In the genomic region with DNA sequence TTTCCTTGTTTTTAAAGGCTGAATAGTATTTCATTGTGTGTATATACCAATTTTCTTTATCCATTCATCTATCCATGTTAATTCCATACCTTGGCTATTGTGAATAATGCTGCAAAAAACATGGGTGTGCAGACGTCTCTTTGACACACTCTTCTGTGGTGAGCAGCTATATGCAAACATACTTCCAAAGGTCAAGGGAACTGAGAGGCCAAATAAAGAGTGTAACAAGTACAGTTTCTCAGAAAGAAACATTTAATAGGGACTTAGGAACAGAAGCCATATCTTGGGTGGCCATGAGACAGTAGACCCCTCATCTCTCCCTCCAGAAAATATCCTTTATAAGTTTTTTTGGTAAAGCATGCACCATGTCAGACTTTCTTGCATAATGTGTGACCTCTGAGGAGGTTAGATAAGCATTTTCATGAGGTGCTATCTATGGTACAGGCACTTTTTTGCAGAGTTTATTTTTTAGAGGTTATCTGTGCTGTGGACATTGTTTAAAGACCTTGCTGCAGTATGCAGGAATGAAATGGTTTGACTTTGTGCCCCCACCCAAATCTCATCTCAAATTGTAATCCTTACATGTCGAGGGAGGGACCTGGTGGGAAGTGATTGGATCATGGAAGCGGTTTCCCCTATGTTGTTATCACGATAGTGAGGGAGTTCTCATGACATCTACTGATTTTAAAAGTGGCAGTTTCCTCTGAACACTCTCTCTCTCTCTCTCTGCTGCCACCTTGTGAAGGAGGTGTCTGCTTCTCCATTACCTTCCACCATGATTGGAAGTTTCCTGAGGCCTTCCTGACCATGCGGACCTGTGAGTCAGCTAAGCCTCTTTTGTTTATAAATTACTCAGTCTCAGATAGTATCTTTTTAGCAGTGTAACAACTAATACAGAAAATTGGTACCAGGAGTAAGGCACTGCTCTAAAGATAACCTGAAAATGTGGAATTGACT, we compare ENCODE assay signal across 17 cellular contexts.
DNase-seq lines count a peak whose midpoint lies in the region; ATAC-seq and TF ChIP-seq lines count a peak whose summit lies in the region.
"Had no signal": no experiment of that assay in that cellular context is flagged by ENCODE, and none has a peak within 500 bp of the region (broad histone marks: within the 10 kb centered on the region; RNA-seq: fewer than 3 reads in every experiment).

No MANE protein-coding gene starts in this region.

- H3K9me3 Mint-ChIP-seq in Calu3 (ENCODE audit: low read depth, unreplicated experiment) (peaks cover 6% of the 10 kb centered on the region), T-cell (peaks cover 10 to 24% (median 13%) of the 10 kb centered on the region in 3 donors)

- POLR2A ChIA-PET in T-cell (lab: Charles Lee): no interaction called here

- H3K27ac Mint-ChIP-seq in Calu3 (ENCODE audit: unreplicated experiment): no peak overlapping the region
- H3K27ac Mint-ChIP-seq in T-helper 17 cell: no peak overlapping the region
- no peak overlapping the region for H3K27ac Mint-ChIP-seq in T-cell
- H3K27ac Mint-ChIP-seq: activated T-helper 2 cell treated with anti-CD3 and anti-CD28 coated beads, Interferon-gamma antibody, Interleukin-2, Interleukin-4, amounts not matched to agents 10 μg/mL and 5 μg/mL and 100 μg/mL, durations not matched to agents 14 hours and 24 hours and 36 hours; CD14-positive monocyte; effector memory CD8-positive, alpha-beta T cell had no signal

- peak; percentile 53 for TF ChIP-seq CTCF in VCaP (conservative IDR thresholded peaks at IDR 0.05)
- no peak for TF ChIP-seq CTCF in Calu3 (IDR thresholded peaks at IDR 0.05; ENCODE audit: unreplicated experiment)

- H3K4me3 Mint-ChIP-seq in Calu3 (ENCODE audit: low read depth, unreplicated experiment) (no peak overlapping the region), T-helper 17 cell (no peak overlapping the region), T-cell (no peak overlapping the region)
- H3K4me3 Mint-ChIP-seq: CD14-positive monocyte; effector memory CD8-positive, alpha-beta T cell had no signal

- CTCF ChIA-PET in Calu3 (lab: Charles Lee) (no interaction called here), T-cell (lab: Charles Lee) (interaction anchor here in 1 of 2 donors (0.6 kb wide), 1 partner anchor 23 kb away, joined by 3 read pairs; no protein-coding TSS in a partner anchor)

- no peaks in the 10 kb centered on the region for H3K9me3 ChIP-seq in T-helper 17 cell (ENCODE audit: control insufficient read depth, low read length, poor library complexity, severe bottlenecking)
- H3K9me3 ChIP-seq: MG63, pancreas, testis had no signal

- BruUV-seq in Calu3 (replicated peaks; lab: Mats Ljungman, UMichigan): no TSS peak

- peaks cover 15% of the 10 kb centered on the region for H3K4me1 Mint-ChIP-seq in Calu3 (ENCODE audit: low read depth, unreplicated experiment)
- H3K4me1 Mint-ChIP-seq in T-helper 17 cell: no peaks in the 10 kb centered on the region
- no peaks in the 10 kb centered on the region for H3K4me1 Mint-ChIP-seq in T-cell
- H3K4me1 Mint-ChIP-seq: CD14-positive monocyte had no signal

- no peaks in the 10 kb centered on the region for H3K27me3 Mint-ChIP-seq in Calu3 (ENCODE audit: unreplicated experiment)
- no peaks in the 10 kb centered on the region for H3K27me3 Mint-ChIP-seq in T-helper 17 cell
- no peaks in the 10 kb centered on the region for H3K27me3 Mint-ChIP-seq in T-cell
- H3K27me3 Mint-ChIP-seq: effector memory CD8-positive, alpha-beta T cell had no signal

- H3K27ac ChIP-seq in VCaP: no peak overlapping the region
- H3K27ac ChIP-seq: pancreas, testis had no signal

- intact Hi-C loops in Calu3 (cut with micrococcal nuclease; ENCODE audit: unreplicated experiment): no loop called here

- in situ Hi-C loops in Caki2 (cut with HindIII; ENCODE audit: low pct_unique_long_range_greater_than_20kb, low sequenced_read_pairs): no loop called here

- H3K36me3 Mint-ChIP-seq in Calu3 (ENCODE audit: insufficient read depth, unreplicated experiment): no peaks in the 10 kb centered on the region
- H3K36me3 Mint-ChIP-seq in T-helper 17 cell (ENCODE audit: low read depth): no peaks in the 10 kb centered on the region
- no peaks in the 10 kb centered on the region for H3K36me3 Mint-ChIP-seq in T-cell
- H3K36me3 Mint-ChIP-seq: CD14-positive monocyte had no signal

- ATAC-seq in left lobe of liver (peak; percentile 81), T-helper 17 cell (no peak), T-cell (replicated peaks in 1 of 4) (no peak)
- ATAC-seq: effector memory CD8-positive, alpha-beta T cell had no signal

- DNase-seq in Caki2 (ENCODE audit: low read depth): peak; percentile 16
- DNase-seq in HT1080 (ENCODE audit: low read depth): peak; percentile 39
- DNase-seq in left lobe of liver (ENCODE audit: low spot score): no peak
- no peak for DNase-seq in Calu3
- no peak for DNase-seq in T-helper 17 cell
- DNase-seq in T-cell: no peak
- DNase-seq: central memory CD4-positive, alpha-beta T cell; effector memory CD8-positive, alpha-beta T cell; GF-D8; H7; MG63; NCI-H2029; pancreas; testis had no signal

Comparison
In these comparisons a context has a peak if more than half of its experiments do, and no peak if none do; other contexts are left out.
1. DNase-seq: peak in Caki2 (single experiment) and HT1080 (single experiment); none in left lobe of liver (single experiment), Calu3 (single experiment), T-helper 17 cell (0 of 3) and T-cell (0 of 34).